In genomic region chr1:156337052-156337887, GRCh38 we compare ENCODE assay signal across 2 cellular contexts.
TF ChIP-seq lines count a peak whose summit lies in the region.

No MANE protein-coding gene starts in this region.

TF ChIP-seq in SK-N-SH, 30 proteins besides CTCF, POLR2A, EP300 and RAD21 (continued from another document):
- TF ChIP-seq USF2 (IDR thresholded peaks at IDR 0.05; ENCODE audit: borderline replicate concordance, low read depth, low read length) (no peak), FOXM1 (IDR thresholded peaks at IDR 0.05; ENCODE audit: low read depth) (no peak), TCF12 (IDR thresholded peaks at IDR 0.05) (no peak), REST (IDR thresholded peaks at IDR 0.05; ENCODE audit: low read depth, low read length) (no peak), TEAD4 (IDR thresholded peaks at IDR 0.05; ENCODE audit: borderline replicate concordance, insufficient read depth) (no peak), PBX3 (IDR thresholded peaks at IDR 0.05) (no peak), IRF3 (IDR thresholded peaks at IDR 0.05; ENCODE audit: low read depth, low read length) (no peak), ZBTB33 (IDR thresholded peaks at IDR 0.05; ENCODE audit: borderline replicate concordance, low read depth) (no peak), MEF2A (IDR thresholded peaks at IDR 0.05; ENCODE audit: borderline replicate concordance, low read depth) (no peak), GABPA (IDR thresholded peaks at IDR 0.05; ENCODE audit: low read depth) (no peak), RFX5 (IDR thresholded peaks at IDR 0.05; ENCODE audit: low read length) (no peak), MXI1 (IDR thresholded peaks at IDR 0.05; ENCODE audit: low read depth, low read length) (no peak), POLR2AphosphoS5 (IDR thresholded peaks at IDR 0.05; ENCODE audit: low read depth, low read length) (no peak), FOXJ3 (CRISPR knock-in tag; IDR thresholded peaks at IDR 0.05) (no peak), GATA2 (CRISPR knock-in tag; IDR thresholded peaks at IDR 0.05) (no peak), RXRA (IDR thresholded peaks at IDR 0.05; ENCODE audit: borderline replicate concordance, low read depth) (no peak), NFIC (IDR thresholded peaks at IDR 0.05; ENCODE audit: borderline replicate concordance) (no peak), EZH2phosphoT487 (IDR thresholded peaks at IDR 0.05; ENCODE audit: borderline replicate concordance, low read depth) (no peak)

TF ChIP-seq in SK-N-SH treated with all-trans-retinoic acid at 6 μM for 48 hours, 23 proteins besides CTCF, POLR2A, EP300 and RAD21 (continued from another document):
- TF ChIP-seq TSHZ2 (CRISPR knock-in tag; IDR thresholded peaks at IDR 0.05) (no peak), GLIS3 (CRISPR knock-in tag; IDR thresholded peaks at IDR 0.05) (no peak; the same call in 1 of the 2 replicates), ISL1 (CRISPR knock-in tag; IDR thresholded peaks at IDR 0.05) (no peak), CREB5 (CRISPR knock-in tag; IDR thresholded peaks at IDR 0.05; ENCODE audit: low read depth) (no peak), CSRNP3 (CRISPR knock-in tag; IDR thresholded peaks at IDR 0.05) (no peak), ARNTL (CRISPR knock-in tag; IDR thresholded peaks at IDR 0.05; ENCODE audit: borderline replicate concordance, low read depth) (no peak), BACH2 (CRISPR knock-in tag; IDR thresholded peaks at IDR 0.05; ENCODE audit: borderline replicate concordance) (no peak)
TF ChIP-seq in SK-N-SH treated with all-trans-retinoic acid at 6 μM for 48 hours: peak in this region for 0.
